10 cellular contexts compared by ENCODE assay signal in the genomic region with DNA sequence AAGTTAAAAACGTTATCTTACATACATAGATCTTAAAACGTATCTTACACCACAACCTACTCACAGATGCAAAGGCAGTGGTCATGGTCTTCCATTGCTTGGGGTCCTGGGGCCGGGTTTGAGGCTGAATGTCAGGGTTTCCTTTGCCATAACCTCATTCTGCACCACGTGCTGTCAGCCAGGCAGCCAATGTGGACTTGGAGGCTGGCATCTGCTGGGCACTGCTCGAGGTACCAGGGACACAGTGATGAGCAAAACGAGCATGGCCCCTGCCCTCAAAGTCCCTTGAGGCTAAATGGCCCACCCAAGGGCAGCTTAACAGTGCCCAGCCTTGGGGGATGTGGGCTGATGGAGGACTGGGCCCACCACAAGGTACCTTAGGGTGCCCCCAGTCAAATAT. TPM values are rescaled to one million over a fixed set of nuclear protein-coding genes. Genes with fewer than 3 reads are reported as not detected.
DNase-seq lines count a peak whose midpoint lies in the region; ATAC-seq and TF ChIP-seq lines count a peak whose summit lies in the region.
"Had no signal": no experiment of that assay in that cellular context is flagged by ENCODE, and none has a peak within 500 bp of the region (broad histone marks: within the 10 kb centered on the region; RNA-seq: fewer than 3 reads in every experiment).

No MANE protein-coding gene starts in this region.

- H3K27me3 Mint-ChIP-seq in activated CD4-positive, alpha-beta T cell treated with anti-CD3 and anti-CD28 coated beads, Interleukin-2, amount 10 ng/mL, durations not matched to agents 24 days and 14 days, result peaks cover 15% of the 10 kb centered on the region
- H3K27me3 Mint-ChIP-seq in activated CD8-positive, alpha-beta T cell treated with anti-CD3 and anti-CD28 coated beads, Interleukin-2, amount 10 ng/mL, durations not matched to agents 7 days and 5 days (ENCODE audit: low read depth), result peaks cover 7% of the 10 kb centered on the region

- no peaks in the 10 kb centered on the region for H3K9me3 ChIP-seq in suprapubic skin

- WGBS in suprapubic skin, result 66% methylated on average over 6 of the region's 6 CpGs

- no peak overlapping the region for H3K27ac Mint-ChIP-seq in activated CD4-positive, alpha-beta T cell treated with anti-CD3 and anti-CD28 coated beads, Interleukin-2, amount 10 ng/mL, durations not matched to agents 24 days and 14 days
- H3K27ac Mint-ChIP-seq in activated CD8-positive, alpha-beta T cell treated with anti-CD3 and anti-CD28 coated beads, Interleukin-2, amount 10 ng/mL, durations not matched to agents 7 days and 5 days, result no peak overlapping the region

- ATAC-seq in activated CD8-positive, alpha-beta T cell treated with anti-CD3 and anti-CD28 coated beads, Interleukin-2, amount 10 ng/mL, durations not matched to agents 7 days and 5 days, result no peak
- ATAC-seq in HG03280 (IDR thresholded peaks at IDR 0.05; ENCODE audit: unreplicated experiment) (no peak), HG02973 (IDR thresholded peaks at IDR 0.05; ENCODE audit: unreplicated experiment) (no peak)

- intact Hi-C loops in activated CD4-positive, alpha-beta T cell treated with anti-CD3 and anti-CD28 coated beads, Interleukin-2, amount 10 ng/mL, durations not matched to agents 24 days and 14 days (cut with micrococcal nuclease), result loop anchor here (2.0 to 5.0 kb wide), 3 partner anchors 35 to 96 kb away; a partner anchor contains a TSS
- intact Hi-C loops in posterior vena cava (cut with DNase I), result loop anchor here (10.0 kb wide), 2 partner anchors 83 to 127 kb away; no protein-coding TSS in a partner anchor

- H3K4me3 ChIP-seq in kidney epithelial cell (ENCODE audit: low read depth, low read length) (peak overlapping the region; percentile 42), suprapubic skin (peak overlapping the region; percentile 56)

- DNase-seq in activated CD4-positive, alpha-beta T cell treated with anti-CD3 and anti-CD28 coated beads, Interleukin-2, amount 10 ng/mL, durations not matched to agents 24 days and 14 days, result no peak
- DNase-seq in activated CD4-positive, alpha-beta T cell treated with anti-CD3 and anti-CD28 coated beads, Interleukin-2, amount 50 U/mL, for 1 hour, result no peak
- DNase-seq in activated CD8-positive, alpha-beta T cell treated with anti-CD3 and anti-CD28 coated beads, Interleukin-2, amount 10 ng/mL, durations not matched to agents 7 days and 5 days, result no peak
- no peak for DNase-seq in kidney epithelial cell (ENCODE audit: low read depth)
- DNase-seq in suprapubic skin (ENCODE audit: low spot score in 2 of 2), result no peak
- DNase-seq in posterior vena cava (ENCODE audit: low spot score), result no peak
- DNase-seq: ACHN; activated CD8-positive, alpha-beta memory T cell treated with anti-CD3 and anti-CD28 coated beads, Interleukin-2, amount 50 U/mL, for 48 hours had no signal

- peak overlapping the region; percentile 91 for H3K4me3 Mint-ChIP-seq in activated CD4-positive, alpha-beta T cell treated with anti-CD3 and anti-CD28 coated beads, Interleukin-2, amount 10 ng/mL, durations not matched to agents 24 days and 14 days
- H3K4me3 Mint-ChIP-seq in activated CD8-positive, alpha-beta T cell treated with anti-CD3 and anti-CD28 coated beads, Interleukin-2, amount 10 ng/mL, durations not matched to agents 7 days and 5 days, result peak overlapping the region; percentile 72

- TF ChIP-seq POLR2A in suprapubic skin (IDR thresholded peaks at IDR 0.05), result no peak

- H3K27ac ChIP-seq in suprapubic skin, result no peak overlapping the region

- TF ChIP-seq CTCF in kidney epithelial cell (IDR thresholded peaks at IDR 0.05; ENCODE audit: insufficient read depth, low read length, poor library complexity, severe bottlenecking) (no peak), suprapubic skin (IDR thresholded peaks at IDR 0.05) (no peak)

- H3K4me1 Mint-ChIP-seq in activated CD4-positive, alpha-beta T cell treated with anti-CD3 and anti-CD28 coated beads, Interleukin-2, amount 10 ng/mL, durations not matched to agents 24 days and 14 days, result peaks cover 21% of the 10 kb centered on the region
- peaks cover 13% of the 10 kb centered on the region for H3K4me1 Mint-ChIP-seq in activated CD8-positive, alpha-beta T cell treated with anti-CD3 and anti-CD28 coated beads, Interleukin-2, amount 10 ng/mL, durations not matched to agents 7 days and 5 days (ENCODE audit: low read depth)

- TF ChIP-seq EP300 in suprapubic skin (IDR thresholded peaks at IDR 0.05), result no peak

- POLR2A ChIA-PET in activated CD8-positive, alpha-beta T cell treated with anti-CD3 and anti-CD28 coated beads, Interleukin-2, amount 10 ng/mL, durations not matched to agents 7 days and 5 days (lab: Charles Lee), result interaction anchor here (0.9 to 1.8 kb wide), 2 partner anchors 82 to 116 kb away, joined by 3 to 6 read pairs; no protein-coding TSS in a partner anchor

- CTCF ChIA-PET in activated CD8-positive, alpha-beta T cell treated with anti-CD3 and anti-CD28 coated beads, Interleukin-2, amount 10 ng/mL, durations not matched to agents 7 days and 5 days (lab: Charles Lee), result interaction anchor here (0.8 to 5.1 kb wide), 26 partner anchors 8 to 182 kb away, joined by 3 to 40 read pairs (median 5); a partner anchor contains a TSS

- H3K4me1 ChIP-seq in suprapubic skin, result peaks cover 36% of the 10 kb centered on the region

- H3K9me3 Mint-ChIP-seq in activated CD4-positive, alpha-beta T cell treated with anti-CD3 and anti-CD28 coated beads, Interleukin-2, amount 10 ng/mL, durations not matched to agents 24 days and 14 days, result no peaks in the 10 kb centered on the region
- no peaks in the 10 kb centered on the region for H3K9me3 Mint-ChIP-seq in activated CD8-positive, alpha-beta T cell treated with anti-CD3 and anti-CD28 coated beads, Interleukin-2, amount 10 ng/mL, durations not matched to agents 7 days and 5 days (ENCODE audit: insufficient read depth)

- H3K27me3 ChIP-seq in kidney epithelial cell (ENCODE audit: control insufficient read depth, insufficient read depth, low read length) (no peaks in the 10 kb centered on the region), suprapubic skin (no peaks in the 10 kb centered on the region)

- no peaks in the 10 kb centered on the region for H3K36me3 Mint-ChIP-seq in activated CD4-positive, alpha-beta T cell treated with anti-CD3 and anti-CD28 coated beads, Interleukin-2, amount 10 ng/mL, durations not matched to agents 24 days and 14 days (ENCODE audit: low read depth)
- no peaks in the 10 kb centered on the region for H3K36me3 Mint-ChIP-seq in activated CD8-positive, alpha-beta T cell treated with anti-CD3 and anti-CD28 coated beads, Interleukin-2, amount 10 ng/mL, durations not matched to agents 7 days and 5 days (ENCODE audit: low read depth)

- H3K36me3 ChIP-seq in kidney epithelial cell (ENCODE audit: control insufficient read depth, insufficient read depth, low read length), result no peaks in the 10 kb centered on the region
- H3K36me3 ChIP-seq in suprapubic skin, result no peaks in the 10 kb centered on the region

RNA-seq across cellular contexts. Expression of a gene that starts 35.8 kb away (rescaled TPM):
- total RNA-seq in activated CD4-positive, alpha-beta T cell treated with anti-CD3 and anti-CD28 coated beads, Interleukin-2, amount 10 ng/mL, durations not matched to agents 24 days and 14 days, result 2.2 and 3.1 TPM in 2 replicates
- total RNA-seq in activated CD8-positive, alpha-beta T cell treated with anti-CD3 and anti-CD28 coated beads, Interleukin-2, amount 10 ng/mL, durations not matched to agents 7 days and 5 days, result 1 to 10 TPM; 4.8 to 5.7 TPM
- total RNA-seq in kidney epithelial cell (7.5 and 10.1 TPM in 2 replicates), suprapubic skin (1 to 10 TPM; 1.1 to 8.5 (median 3.6) TPM), posterior vena cava (1 to 10 TPM; 5.3 to 7.3 TPM)

RNA-seq across cellular contexts. Expression of a gene that starts 44.8 kb away (rescaled TPM):
- 51.1 and 52.3 TPM in 2 replicates for total RNA-seq in activated CD4-positive, alpha-beta T cell treated with anti-CD3 and anti-CD28 coated beads, Interleukin-2, amount 10 ng/mL, durations not matched to agents 24 days and 14 days
- 10 to 100 TPM; 67.7 to 73.1 TPM for total RNA-seq in activated CD8-positive, alpha-beta T cell treated with anti-CD3 and anti-CD28 coated beads, Interleukin-2, amount 10 ng/mL, durations not matched to agents 7 days and 5 days
- total RNA-seq in kidney epithelial cell, result 73.7 and 75.0 TPM in 2 replicates
- total RNA-seq in suprapubic skin, result 10 to 100 TPM; 36.7 to 45.0 (median 38.6) TPM
- total RNA-seq in posterior vena cava, result 10 to 100 TPM; 43.0 to 54.0 TPM
